ENCODE assay signal across 8 cellular contexts in genomic region chr5:150777685-150778084, GRCh38. TPM values are rescaled to one million over a fixed set of nuclear protein-coding genes. Genes with fewer than 3 reads are reported as not detected.
DNase-seq lines count a peak whose midpoint lies in the region; ATAC-seq and TF ChIP-seq lines count a peak whose summit lies in the region.

No MANE protein-coding gene starts in this region.

- no peak for TF ChIP-seq CTCF in breast epithelium (IDR thresholded peaks at IDR 0.05)

- no peak overlapping the region for H3K27ac Mint-ChIP-seq in naive B cell

- H3K9me2 ChIP-seq in Karpas-422 (replicated peaks; ENCODE audit: insufficient read depth, low read length): no peaks in the 10 kb centered on the region

- peaks cover 0 to 6% of the 10 kb centered on the region in 2 donors for H3K36me3 Mint-ChIP-seq in naive B cell

- intact Hi-C loops in breast epithelium (cut with DNase I; ENCODE audit: low total_unique reads): no loop called here

- peaks cover 18 to 26% (median 24%) of the 10 kb centered on the region in 3 donors for H3K4me1 Mint-ChIP-seq in naive B cell

- H3K9me3 ChIP-seq in Karpas-422 (ENCODE audit: low read length) (no peaks in the 10 kb centered on the region), breast epithelium (no peaks in the 10 kb centered on the region)

- no peak for ATAC-seq in naive B cell (ENCODE audit: low read depth in 2 of 2)
- no peak for ATAC-seq in HG02571 (IDR thresholded peaks at IDR 0.05; ENCODE audit: unreplicated experiment)

- H3K27ac ChIP-seq in ACC112 (ENCODE audit: low read depth, low read length): peak overlapping the region; percentile 95
- no peak overlapping the region for H3K27ac ChIP-seq in Karpas-422 (ENCODE audit: low read length)
- H3K27ac ChIP-seq in breast epithelium: peak overlapping the region; percentile 94 to 97
- no peak overlapping the region for H3K27ac ChIP-seq in substantia nigra (ENCODE audit: low read depth, low read length, poor library complexity, severe bottlenecking)

- H3K27me3 ChIP-seq in ACC112 (ENCODE audit: insufficient read depth, low read length) (no peaks in the 10 kb centered on the region), Karpas-422 (ENCODE audit: low read length) (no peaks in the 10 kb centered on the region), breast epithelium (no peaks in the 10 kb centered on the region)

- H3K4me2 ChIP-seq in Karpas-422 (ENCODE audit: low read depth, low read length, poor library complexity, severe bottlenecking): no peak overlapping the region

- H3K9ac ChIP-seq in Karpas-422 (ENCODE audit: low read length): no peak overlapping the region

- H2AFZ ChIP-seq in ACC112 (ENCODE audit: low read length, unreplicated experiment) (peak overlapping the region; percentile 57), Karpas-422 (ENCODE audit: low read length) (no peak overlapping the region)

- peak overlapping the region in 6 of 8 donors; percentile 60 to 89 (median 76) for H3K4me3 Mint-ChIP-seq in naive B cell

- peaks cover 50% of the 10 kb centered on the region for H3K4me1 ChIP-seq in ACC112 (ENCODE audit: control insufficient read depth, insufficient read depth, low read length, unreplicated experiment)
- peaks cover 8% of the 10 kb centered on the region for H3K4me1 ChIP-seq in Karpas-422 (ENCODE audit: low read length)
- H3K4me1 ChIP-seq in breast epithelium: peaks cover 1 to 17% of the 10 kb centered on the region in 2 donors

- peaks cover 42% of the 10 kb centered on the region for H3K79me2 ChIP-seq in ACC112 (ENCODE audit: control insufficient read depth, insufficient read depth, low read length, unreplicated experiment)
- no peaks in the 10 kb centered on the region for H3K79me2 ChIP-seq in Karpas-422 (ENCODE audit: low read length)

- H3K27me3 Mint-ChIP-seq in naive B cell: peaks cover 27 to 40% (median 38%) of the 10 kb centered on the region in 3 donors

- DNase-seq in Karpas-422 (peak; percentile 11), breast epithelium (ENCODE audit: low spot score in 2 of 2) (no peak), naive B cell (no peak), HPDE6-E6E7 (ENCODE audit: extremely low spot score) (no peak), substantia nigra (lab: John Stamatoyannopoulos, UW) (no peak), NCI-H146 treated with DMSO at 0.1 percent for 48 hours (lab: John Stamatoyannopoulos, UW; ENCODE audit: unreplicated experiment) (no peak)

- H3K9me3 Mint-ChIP-seq in naive B cell: no peaks in the 10 kb centered on the region

- H3K36me3 ChIP-seq in ACC112 (ENCODE audit: insufficient read depth, low read length) (no peaks in the 10 kb centered on the region), Karpas-422 (ENCODE audit: insufficient read depth, low read length) (no peaks in the 10 kb centered on the region), breast epithelium (no peaks in the 10 kb centered on the region)

- TF ChIP-seq POLR2A in breast epithelium (IDR thresholded peaks at IDR 0.05): no peak

- H4K20me1 ChIP-seq in Karpas-422 (ENCODE audit: insufficient read depth, low read depth, low read length): no peaks in the 10 kb centered on the region

- H3K4me3 ChIP-seq in ACC112 (ENCODE audit: low read depth, low read length): peak overlapping the region; percentile 90
- H3K4me3 ChIP-seq in Karpas-422 (ENCODE audit: low read length): no peak overlapping the region
- peak overlapping the region; percentile 67 to 89 (median 80) for H3K4me3 ChIP-seq in breast epithelium

RNA-seq across cellular contexts. Expression of gene SMIM3, which starts 0.9 kb away (rescaled TPM):
- total RNA-seq in Karpas-422 (2014; rRNA removed; shearing (Covaris generic); ENCODE audit: low replicate concordance): not detected in 2 replicates
- 100 to 1,000 TPM in 1 of 3 donors, 10 to 100 TPM in 2; 47.9 to 191 (median 81.0) TPM for total RNA-seq in breast epithelium
- polyA plus RNA-seq in naive B cell (ENCODE audit: low read depth in 6 of 6): 1 to 10 TPM in 1 of 6 donors, under 1 TPM in 3, not detected in 2; 0.35 to 1.1 (median 0.74) TPM

RNA-seq across cellular contexts. Expression of gene DCTN4, which starts 18.9 kb away (rescaled TPM):
- 20.5 and 37.5 TPM in 2 replicates for total RNA-seq in Karpas-422 (2014; rRNA removed; shearing (Covaris generic); ENCODE audit: low replicate concordance)
- 10 to 100 TPM; 68.5 to 99.5 (median 83.4) TPM for total RNA-seq in breast epithelium
- 10 to 100 TPM in 5 of 6 donors, 1 to 10 TPM in 1; 4.9 to 17.9 (median 12.0) TPM for polyA plus RNA-seq in naive B cell (ENCODE audit: low read depth in 6 of 6)

Comparison
In these comparisons a context has a peak if more than half of its experiments do, and no peak if none do; other contexts are left out.
1. H3K27ac ChIP-seq: peak in ACC112 (single experiment) and breast epithelium (2 of 2); none in Karpas-422 (single experiment) and substantia nigra (single experiment).
2. RNA of gene SMIM3, which starts 0.9 kb away (total RNA-seq): 47.9 to 191 TPM in breast epithelium; not detected in Karpas-422; every median in the first group is over 10 times any median in the second.